8 cellular contexts compared by ENCODE assay signal in the genomic region with DNA sequence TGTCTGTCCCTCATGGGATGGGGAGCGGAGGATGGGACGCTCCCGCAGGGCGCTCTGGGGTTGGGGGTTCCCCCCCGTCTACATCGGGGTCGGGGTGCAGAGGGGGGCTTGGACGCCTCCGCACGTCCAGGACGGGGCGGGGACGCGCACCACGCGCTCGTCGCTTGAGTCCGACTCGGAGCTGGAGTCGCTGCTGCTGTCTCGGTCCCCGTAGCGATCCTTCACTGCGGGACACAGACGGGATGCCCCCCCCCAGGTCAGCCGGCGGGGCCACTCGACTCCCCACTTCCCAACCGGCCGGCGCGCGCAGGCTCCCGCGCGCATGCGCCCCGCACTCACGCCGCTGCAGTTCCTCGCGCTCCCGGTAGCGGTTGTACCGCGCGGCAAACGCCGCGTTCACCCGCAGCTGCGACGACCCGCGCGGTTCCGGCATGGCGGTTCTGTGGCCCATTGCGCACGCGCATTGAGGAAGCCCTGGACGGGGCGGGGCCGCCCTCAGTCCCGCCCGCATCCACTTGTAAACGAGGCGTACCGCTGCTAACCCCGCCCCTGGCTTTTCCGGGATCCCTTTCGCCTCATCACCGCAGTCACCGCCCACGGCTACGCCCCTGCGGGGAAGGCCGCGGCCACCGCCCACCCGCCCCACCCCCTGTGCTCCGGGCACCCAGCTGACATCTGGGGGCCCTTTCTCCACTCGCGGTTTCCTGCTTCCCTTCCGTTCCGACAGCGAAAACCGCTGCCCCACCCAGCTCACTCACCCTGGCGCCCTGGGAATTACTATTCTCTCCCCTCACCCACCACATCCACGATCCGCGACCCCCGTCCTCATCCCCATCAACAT. TPM values are rescaled to one million over a fixed set of nuclear protein-coding genes. Genes with fewer than 3 reads are reported as not detected.
DNase-seq lines count a peak whose midpoint lies in the region; ATAC-seq lines count a peak whose summit lies in the region.

A gene (minus strand): TSS at position 444 of the 841 bp plus-strand sequence. CDS start 11 bp downstream, at position 433.

- peak within 1 kb of the TSS; percentile 91 for H3K27ac Mint-ChIP-seq in memory B cell

- peaks cover 11% of the 10 kb centered on the region for H3K36me3 ChIP-seq in effector memory CD4-positive, alpha-beta T cell (ENCODE audit: control insufficient read depth, insufficient read depth, low read length)

- peaks cover 31% of the 10 kb centered on the region for H3K4me1 ChIP-seq in effector memory CD4-positive, alpha-beta T cell (ENCODE audit: control insufficient read depth, insufficient read depth, low read length, poor library complexity, severe bottlenecking)

- peaks cover 11% of the 10 kb centered on the region for H3K36me3 Mint-ChIP-seq in memory B cell

- H3K9me3 ChIP-seq in effector memory CD4-positive, alpha-beta T cell (ENCODE audit: control insufficient read depth, low read length) = no peaks in the 10 kb centered on the region

- H3K4me3 Mint-ChIP-seq in memory B cell = peak within 1 kb of the TSS; percentile 91

- no peaks in the 10 kb centered on the region for H3K27me3 ChIP-seq in effector memory CD4-positive, alpha-beta T cell (replicated peaks; ENCODE audit: control insufficient read depth, insufficient read depth, low read length, poor library complexity, severe bottlenecking)

- ATAC-seq in GM19468 (IDR thresholded peaks at IDR 0.05; ENCODE audit: extremely low read depth, unreplicated experiment) (peak; percentile 24), memory B cell (ENCODE audit: low read depth) (peak; percentile 57)

- DNase-seq in COLO668 (lab: John Stamatoyannopoulos, UW; ENCODE audit: unreplicated experiment) = peak; percentile 98
- DNase-seq in HT-29 (ENCODE audit: low spot score) = peak; percentile 96
- DNase-seq in NK-92 treated with Interleukin-12 subunit alpha and Interleukin-12 subunit beta, amount 100 ng/mL, for 24 hours (lab: John Stamatoyannopoulos, UW) = peak; percentile 99
- peak; percentile 99 for DNase-seq in activated CD8-positive, alpha-beta memory T cell treated with anti-CD3 and anti-CD28 coated beads for 24 hours
- DNase-seq in effector memory CD4-positive, alpha-beta T cell = peak; percentile 98 to 99 (median 98)
- peak; percentile 98 to 99 for DNase-seq in memory B cell (ENCODE audit: low spot score in 2 of 2)
- peak; percentile 98 for DNase-seq in stimulated activated CD8-positive, alpha-beta memory T cell treated with anti-CD3 and anti-CD28 coated beads, Interleukin-12 subunit alpha, Interleukin-12 subunit beta, amount 100 ng/mL, for 1 hour (ENCODE audit: low read depth)

- H3K9me3 Mint-ChIP-seq in memory B cell = no peaks in the 10 kb centered on the region

- H3K4me1 Mint-ChIP-seq in memory B cell = peaks cover 26% of the 10 kb centered on the region

- H3K4me3 ChIP-seq in effector memory CD4-positive, alpha-beta T cell (ENCODE audit: insufficient read depth, low read depth, low read length, poor library complexity, severe bottlenecking) = peak within 1 kb of the TSS; percentile 84

- peak within 1 kb of the TSS; percentile 82 for H3K27ac ChIP-seq in effector memory CD4-positive, alpha-beta T cell (ENCODE audit: insufficient read depth, low read length, poor library complexity, severe bottlenecking)

- no peaks in the 10 kb centered on the region for H3K27me3 Mint-ChIP-seq in memory B cell

RNA-seq across cellular contexts. Expression of the gene that starts here (rescaled TPM):
- total RNA-seq in HT-29 (2014; rRNA removed; shearing (Covaris generic)) = 38.3 and 68.1 TPM in 2 replicates

Comparison
In these comparisons a context has a peak if more than half of its experiments do, and no peak if none do; other contexts are left out.
1. Peak in every context shown above with its lines: DNase-seq, ATAC-seq, H3K4me3 ChIP-seq and H3K27ac ChIP-seq.